1 cellular context compared by ENCODE assay signal in genomic region chr5:74904713-74905112, GRCh38. TPM values are rescaled to one million over a fixed set of nuclear protein-coding genes. Genes with fewer than 3 reads are reported as not detected.
"Had no signal": no experiment of that assay in that cellular context is flagged by ENCODE, and none has a peak within 500 bp of the region (broad histone marks: within the 10 kb centered on the region; RNA-seq: fewer than 3 reads in every experiment).

No MANE protein-coding gene starts in this region.

RNA-seq across cellular contexts. Expression of gene FAM169A, which starts 38.5 kb away (rescaled TPM):
- polyA plus RNA-seq: IMR-90 had no signal
